ENCODE assay signal across 1 cellular context in genomic region chr11:86811637-86812321, GRCh38.
TF ChIP-seq lines count a peak whose summit lies in the region.

No MANE protein-coding gene starts in this region.

TF ChIP-seq in HepG2, 621 proteins besides CTCF, POLR2A, EP300 and RAD21 (continued from another document):
- TF ChIP-seq REST (IDR thresholded peaks at IDR 0.05; ENCODE audit: borderline replicate concordance in 1 of 2, low read depth in 1 of 2, low read length in 2 of 2) (no peak), ARID5B (CRISPR knock-in tag; IDR thresholded peaks at IDR 0.05) (no peak), MYNN (CRISPR knock-in tag; IDR thresholded peaks at IDR 0.05; ENCODE audit: low read depth) (no peak), HNF4A (CRISPR knock-in tag; IDR thresholded peaks at IDR 0.05) (no peak), SRSF9 (IDR thresholded peaks at IDR 0.05; ENCODE audit: borderline replicate concordance, insufficient read depth, low read depth, low read length, poor library complexity, severe bottlenecking) (no peak)
